In genomic region chr5:92887254-92887653, GRCh38 we compare ENCODE assay signal across 19 cellular contexts.
A peak's percentile ranks its signal among the peaks of the same experiment; 100 is the strongest.
DNase-seq lines count a peak whose midpoint lies in the region; ATAC-seq, FAIRE-seq and TF ChIP-seq lines count a peak whose summit lies in the region.
"Had no signal": no experiment of that assay in that cellular context is flagged by ENCODE, and none has a peak within 500 bp of the region (broad histone marks: within the 10 kb centered on the region; RNA-seq: fewer than 3 reads in every experiment).

No MANE protein-coding gene starts in this region.

- peak overlapping the region; percentile 53 for H3K4me2 ChIP-seq in HepG2 (ENCODE audit: low read depth, low read length)
- H3K4me2 ChIP-seq: GM23338 had no signal

- H2AFZ ChIP-seq in HepG2 (ENCODE audit: low read length): no peak overlapping the region
- H2AFZ ChIP-seq: GM23338 had no signal

- TF ChIP-seq CTCF in WTC11 (IDR thresholded peaks at IDR 0.05): no peak
- TF ChIP-seq CTCF in HepG2 (CRISPR knock-in tag; IDR thresholded peaks at IDR 0.05): no peak

- H3K4me3 ChIP-seq in HepG2 (replicated peaks in 1 of 3; ENCODE audit: insufficient read depth in 1 of 3, low read depth in 2 of 3, low read length in 3 of 3): no peak overlapping the region
- H3K4me3 ChIP-seq in HAP-1: no peak overlapping the region
- H3K4me3 ChIP-seq: GM12878, GM23338 had no signal

- peaks cover 19% of the 10 kb centered on the region for H3K9me3 ChIP-seq in HepG2 (ENCODE audit: low read length)
- H3K9me3 ChIP-seq in HAP-1: no peaks in the 10 kb centered on the region

- H3K36me3 ChIP-seq in HepG2 (replicated peaks in 1 of 2; ENCODE audit: control insufficient read depth in 1 of 2, insufficient read depth in 2 of 2, low read length in 2 of 2): no peaks in the 10 kb centered on the region
- H3K36me3 ChIP-seq in HAP-1 (replicated peaks): no peaks in the 10 kb centered on the region

- no TSS peak for BruUV-seq in HepG2 (replicated peaks; lab: Mats Ljungman, UMichigan)

- no peak overlapping the region for H3K27ac Mint-ChIP-seq in WTC11
- H3K27ac Mint-ChIP-seq: CD4-positive, alpha-beta T cell; GM23338 had no signal

- H3K36me3 Mint-ChIP-seq in WTC11: no peaks in the 10 kb centered on the region

- TF ChIP-seq POLR2A in HepG2 (IDR thresholded peaks at IDR 0.05; ENCODE audit: insufficient read depth in 1 of 2, low read depth in 2 of 2, low read length in 2 of 2): no peak

- H3K4me1 Mint-ChIP-seq in WTC11: peaks cover 4% of the 10 kb centered on the region

- no peaks in the 10 kb centered on the region for H4K20me1 ChIP-seq in HepG2 (ENCODE audit: insufficient read depth, low read length)

- ATAC-seq in WTC11: no peak
- peak; percentile 97 for ATAC-seq in HepG2
- ATAC-seq in left ventricle myocardium superior: no peak
- ATAC-seq in HG03039 (IDR thresholded peaks at IDR 0.05; ENCODE audit: unreplicated experiment): no peak
- ATAC-seq: GM12878 had no signal

- H3K4me1 ChIP-seq in HepG2 (ENCODE audit: insufficient read depth, low read length) (peaks cover 54% of the 10 kb centered on the region), HAP-1 (no peaks in the 10 kb centered on the region)

- 1% methylated on average over 2 of the region's 2 CpGs for WGBS in HepG2 (ENCODE audit: low lambda C conversion rate)

- no peak overlapping the region for H3K4me3 Mint-ChIP-seq in WTC11
- H3K4me3 Mint-ChIP-seq: CD4-positive, alpha-beta T cell; GM23338 had no signal

- H3K27me3 Mint-ChIP-seq in WTC11 (ENCODE audit: low read depth): no peaks in the 10 kb centered on the region
- H3K27me3 Mint-ChIP-seq: CD4-positive, alpha-beta T cell had no signal

- no peak overlapping the region for H3K9ac ChIP-seq in HepG2 (ENCODE audit: insufficient read depth, low read depth, low read length)

- POLR2A ChIA-PET in WTC11 (lab: Charles Lee): no interaction called here
- POLR2A ChIA-PET in HepG2 (lab: Yijun Ruan, JAX): interaction anchor here (1.1 to 1.3 kb wide), 4 partner anchors 21 to 696 kb away, joined by 5 to 10 read pairs (median 6); partner anchors contain the start of gene NR2F1

- H3K27ac ChIP-seq in HepG2 (ENCODE audit: extremely low read length, insufficient read depth, low read length): peak overlapping the region; percentile 73

- intact Hi-C loops in HepG2 (cut with micrococcal nuclease; ENCODE audit: unreplicated experiment): loop anchor here (1.0 to 10.0 kb wide), 7 partner anchors 58 to 918 kb away; partner anchors contain the start of gene NR2F1
- intact Hi-C loops in left ventricle myocardium superior (cut with micrococcal nuclease): no loop called here

- CTCF ChIA-PET in WTC11 (lab: Charles Lee) (interaction anchor here (2.4 kb wide), 1 partner anchor 22 kb away, joined by 13 read pairs; no protein-coding TSS in a partner anchor), HepG2 (lab: Yijun Ruan, JAX; ENCODE audit: low intra/inter-chr PET ratio, low total read pairs) (no interaction called here)

- in situ Hi-C loops in HepG2 (cut with HindIII; ENCODE audit: extremely low pct_ligation_motif_present, low pct_unique_long_range_greater_than_20kb): loop anchor here (5.0 to 10.0 kb wide), 2 partner anchors 358 to 695 kb away; partner anchors contain the start of genes NR2F1 and NR2F1-AS1
- in situ Hi-C loops in HAP-1 (cut with MboI; ENCODE audit: low sequenced_read_pairs): no loop called here
- in situ Hi-C loops in G401 (cut with HindIII; ENCODE audit: low sequenced_read_pairs): no loop called here

- no peaks in the 10 kb centered on the region for H3K79me2 ChIP-seq in HepG2 (ENCODE audit: insufficient read depth, low read length)

- TF ChIP-seq RAD21 in HepG2 (CRISPR knock-in tag; IDR thresholded peaks at IDR 0.05): no peak

- H3K27me3 ChIP-seq in HepG2 (ENCODE audit: control insufficient read depth in 1 of 2, insufficient read depth in 2 of 2, low read length in 2 of 2) (no peaks in the 10 kb centered on the region), HAP-1 (ENCODE audit: low read depth) (no peaks in the 10 kb centered on the region)

- DNase-seq in HuH-7 (ENCODE audit: low spot score) (peak; percentile 66), NCI-H146 treated with DMSO at 0.1 percent for 48 hours (lab: John Stamatoyannopoulos, UW; ENCODE audit: unreplicated experiment) (peak; percentile 4), WTC11 (ENCODE audit: low spot score) (no peak), HepG2 (ENCODE audit: low spot score) (peak; percentile 94), HAP-1 (ENCODE audit: low spot score in 2 of 2) (no peak), G401 (ENCODE audit: low spot score) (no peak), left ventricle myocardium superior (no peak)
- DNase-seq: ACHN; C1 segment of cervical spinal cord; Calu3; CD4-positive, alpha-beta T cell; DMS 273 treated with DMSO at 0.1 percent for 48 hours; H7; IMR-90 had no signal

- peak in 1 of 2 experiments; percentile 98; a peak in 2 of 4 replicates for TF ChIP-seq EP300 in HepG2 (IDR thresholded peaks at IDR 0.05; ENCODE audit: low read depth in 2 of 2, low read length in 2 of 2)
- TF ChIP-seq EP300 in HepG2 (CRISPR knock-in tag; IDR thresholded peaks at IDR 0.05; ENCODE audit: borderline replicate concordance): peak; percentile 94

- H3K9me3 Mint-ChIP-seq in WTC11: peaks cover 9% of the 10 kb centered on the region
- H3K9me3 Mint-ChIP-seq: GM23338 had no signal

- peak; percentile 96 for FAIRE-seq in HepG2 (lab: Jason Lieb, UNC)
- FAIRE-seq: GM12878, GM18507, HTR-8/SVneo had no signal

TF ChIP-seq in WTC11, 78 proteins besides CTCF, POLR2A, EP300 and RAD21:
- TF ChIP-seq GABPB1 (CRISPR knock-in tag; IDR thresholded peaks at IDR 0.05) (peak; percentile 93), ERG (CRISPR knock-in tag; IDR thresholded peaks at IDR 0.05) (no peak)

TF ChIP-seq in HepG2, 621 proteins besides CTCF, POLR2A, EP300 and RAD21 (continues in another document):
- TF ChIP-seq STAG1 (CRISPR knock-in tag; IDR thresholded peaks at IDR 0.05): peak; percentile 52
- TF ChIP-seq RFX5 (IDR thresholded peaks at IDR 0.05; ENCODE audit: low read depth, low read length): no peak
- TF ChIP-seq BRCA1 (CRISPR knock-in tag; IDR thresholded peaks at IDR 0.05): no peak
- TF ChIP-seq NR1H2 (CRISPR knock-in tag; IDR thresholded peaks at IDR 0.05; ENCODE audit: borderline replicate concordance, low read depth): no peak
- peak; percentile 52; the same call in 1 of the 2 replicates for TF ChIP-seq FOXK2 (IDR thresholded peaks at IDR 0.05)
- TF ChIP-seq ARID5B (CRISPR knock-in tag; IDR thresholded peaks at IDR 0.05): peak; percentile 96
- TF ChIP-seq ZNF720 (CRISPR knock-in tag; IDR thresholded peaks at IDR 0.05): no peak
- peak; percentile 45; the same call in 1 of the 2 replicates for TF ChIP-seq ZBTB33 (CRISPR knock-in tag; IDR thresholded peaks at IDR 0.05)
- peak; percentile 76 for TF ChIP-seq MIER2 (CRISPR knock-in tag; IDR thresholded peaks at IDR 0.05)
- TF ChIP-seq SMYD3 (CRISPR knock-in tag; IDR thresholded peaks at IDR 0.05): 0 out of 2 replicates have a peak, but pooled peaks have one; percentile 52
- peak; percentile 86 for TF ChIP-seq TEAD3 (CRISPR knock-in tag; optimal IDR thresholded peaks at IDR 0.05; ENCODE audit: borderline replicate concordance)
- TF ChIP-seq ZNF776 (CRISPR knock-in tag; IDR thresholded peaks at IDR 0.05): no peak
- TF ChIP-seq CREBL2 (CRISPR knock-in tag; IDR thresholded peaks at IDR 0.05; ENCODE audit: borderline replicate concordance): no peak

Comparison
In these comparisons a context has a peak if more than half of its experiments do, and no peak if none do; other contexts are left out.
1. DNase-seq: peak in HuH-7 (single experiment), NCI-H146 treated with DMSO at 0.1 percent for 48 hours (single experiment) and HepG2 (single experiment); none in WTC11 (single experiment), HAP-1 (0 of 2), G401 (single experiment) and left ventricle myocardium superior (single experiment).